ENCODE assay signal across 9 cellular contexts in the genomic region with DNA sequence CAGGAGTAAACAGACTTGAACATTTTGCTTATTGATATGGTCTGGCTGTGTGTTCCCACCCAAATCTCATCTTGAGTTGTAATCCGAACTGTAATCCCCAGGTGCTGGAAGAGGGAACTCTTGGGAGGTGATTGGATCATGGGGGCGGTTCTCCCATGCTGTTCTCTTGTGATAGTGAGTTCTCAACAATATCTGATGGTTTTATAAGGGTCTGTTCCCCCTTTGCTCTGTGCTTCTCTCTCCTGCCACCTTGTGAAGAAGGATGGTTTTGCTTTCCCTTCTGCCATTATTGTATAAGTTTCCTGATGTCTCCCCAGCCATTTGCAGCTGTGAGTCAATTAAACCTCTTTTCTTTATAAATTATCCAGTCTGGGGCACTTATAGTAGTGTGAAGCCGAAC. TPM values are rescaled to one million over a fixed set of nuclear protein-coding genes. Genes with fewer than 3 reads are reported as not detected.
DNase-seq lines count a peak whose midpoint lies in the region; ATAC-seq, FAIRE-seq and TF ChIP-seq lines count a peak whose summit lies in the region.
"Had no signal": no experiment of that assay in that cellular context is flagged by ENCODE, and none has a peak within 500 bp of the region (broad histone marks: within the 10 kb centered on the region; RNA-seq: fewer than 3 reads in every experiment).

No MANE protein-coding gene starts in this region.

- DNase-seq in D721Med (ENCODE audit: insufficient read length, low spot score) (no peak), PC-3 (peak; percentile 56), fibroblast of lung (ENCODE audit: low read depth in 2 of 2) (peak; percentile 24 to 57), gastrocnemius medialis (no peak), AG20443 (ENCODE audit: low spot score) (no peak), NCI-H774 (lab: John Stamatoyannopoulos, UW) (no peak)
- DNase-seq: left cardiac atrium had no signal

- H3K36me3 ChIP-seq in PC-3 (ENCODE audit: low read depth, low read length) (no peaks in the 10 kb centered on the region), fibroblast of lung (ENCODE audit: control insufficient read depth, insufficient read depth, low read length) (no peaks in the 10 kb centered on the region), gastrocnemius medialis (no peaks in the 10 kb centered on the region)

- H3K27me3 ChIP-seq in PC-3 (ENCODE audit: low read length): peaks cover 55% of the 10 kb centered on the region
- H3K27me3 ChIP-seq in fibroblast of lung (ENCODE audit: control insufficient read depth, insufficient read depth, low read length): no peaks in the 10 kb centered on the region
- no peaks in the 10 kb centered on the region for H3K27me3 ChIP-seq in gastrocnemius medialis

- in situ Hi-C loops in gastrocnemius medialis (cut with MboI; ENCODE audit: low sequenced_read_pairs in 4 of 4): no loop called here

- TF ChIP-seq CTCF in D721Med (IDR thresholded peaks at IDR 0.05; ENCODE audit: insufficient read depth, missing control alignments) (peak; percentile 61), PC-3 (conservative IDR thresholded peaks at IDR 0.05; ENCODE audit: low read depth, low read length) (peak; percentile 62), fibroblast of lung (conservative IDR thresholded peaks at IDR 0.05 in 1 of 2, IDR thresholded peaks at IDR 0.05 in 1 of 2; ENCODE audit: low read depth in 1 of 2, low read length in 2 of 2) (peak; percentile 71 to 72), gastrocnemius medialis (IDR thresholded peaks at IDR 0.05 in 4 of 5, conservative IDR thresholded peaks at IDR 0.05 in 1 of 5) (peak in 3 of 5 experiments; percentile 18 to 60 (median 22))

- H3K9me3 ChIP-seq in PC-3 (ENCODE audit: low read length): no peaks in the 10 kb centered on the region
- no peaks in the 10 kb centered on the region for H3K9me3 ChIP-seq in fibroblast of lung (ENCODE audit: control insufficient read depth, insufficient read depth, low read depth, low read length)
- no peaks in the 10 kb centered on the region for H3K9me3 ChIP-seq in gastrocnemius medialis

- no peak overlapping the region for H3K4me3 ChIP-seq in PC-3 (ENCODE audit: low read length)
- H3K4me3 ChIP-seq in fibroblast of lung (replicated peaks in 1 of 4; ENCODE audit: control extremely low read depth in 1 of 4, insufficient read depth in 1 of 4, low read depth in 3 of 4, low read length in 4 of 4): no peak overlapping the region
- H3K4me3 ChIP-seq in gastrocnemius medialis: no peak overlapping the region

- intact Hi-C loops in PC-3 (cut with micrococcal nuclease) (loop anchor here (1.0 to 2.0 kb wide), 3 partner anchors 32 to 274 kb away; partner anchors contain the start of gene MYLIP), gastrocnemius medialis (cut with DNase I; ENCODE audit: low total_unique reads) (loop anchor here (5.0 kb wide), 1 partner anchor 477 kb away; no protein-coding TSS in a partner anchor)

- H3K9me2 ChIP-seq in PC-3 (replicated peaks; ENCODE audit: low read length): no peaks in the 10 kb centered on the region

- no peak for TF ChIP-seq POLR2A in gastrocnemius medialis (IDR thresholded peaks at IDR 0.05)

- H3K9ac ChIP-seq in PC-3 (ENCODE audit: low read length) (no peak overlapping the region), fibroblast of lung (ENCODE audit: insufficient read depth, low read length) (no peak overlapping the region)

- H3K4me1 ChIP-seq in PC-3 (ENCODE audit: insufficient read depth, low read length) (no peaks in the 10 kb centered on the region), fibroblast of lung (ENCODE audit: control insufficient read depth, extremely low read depth, insufficient read depth, low read length) (no peaks in the 10 kb centered on the region), gastrocnemius medialis (no peaks in the 10 kb centered on the region)

- H2AFZ ChIP-seq in PC-3 (ENCODE audit: low read length) (no peak overlapping the region), fibroblast of lung (ENCODE audit: low read length) (no peak overlapping the region)

- H3K27ac ChIP-seq in PC-3 (ENCODE audit: low read length) (no peak overlapping the region), fibroblast of lung (ENCODE audit: insufficient read depth, low read length) (no peak overlapping the region), gastrocnemius medialis (no peak overlapping the region)

- H3K4me2 ChIP-seq in PC-3 (ENCODE audit: low read length): no peak overlapping the region
- H3K4me2 ChIP-seq in fibroblast of lung (ENCODE audit: extremely low read depth, insufficient read depth, low read length): no peak overlapping the region

- CTCF ChIA-PET in PC-3 (lab: Charles Lee): interaction anchor here (0.6 to 0.8 kb wide), 5 partner anchors 14 to 491 kb away, joined by 3 to 13 read pairs (median 4); no protein-coding TSS in a partner anchor

- FAIRE-seq in D721Med (lab: Jason Lieb, UNC): peak; percentile 68

- BruUV-seq in PC-3 (replicated peaks; lab: Mats Ljungman, UMichigan): no TSS peak

- no peaks in the 10 kb centered on the region for H3F3A ChIP-seq in PC-3 (ENCODE audit: low read length, unreplicated experiment)

- H3K79me2 ChIP-seq in PC-3 (ENCODE audit: low read length) (no peaks in the 10 kb centered on the region), fibroblast of lung (ENCODE audit: control insufficient read depth, insufficient read depth, low read length) (no peaks in the 10 kb centered on the region)

- POLR2A ChIA-PET in PC-3 (lab: Charles Lee; ENCODE audit: unreplicated experiment): no interaction called here

- H4K20me1 ChIP-seq in PC-3 (ENCODE audit: low read length) (no peaks in the 10 kb centered on the region), fibroblast of lung (ENCODE audit: control insufficient read depth, extremely low read depth, insufficient read depth, low read length) (no peaks in the 10 kb centered on the region)

- ATAC-seq in HG03521 (IDR thresholded peaks at IDR 0.05; ENCODE audit: unreplicated experiment) (peak; percentile 62), PC-3 (peak; percentile 59; the same call in 1 of the 2 replicates), gastrocnemius medialis (no peak), GM21717 (IDR thresholded peaks at IDR 0.05; ENCODE audit: unreplicated experiment) (no peak)

RNA-seq across cellular contexts. Expression of gene MYLIP, which starts 40.0 kb away (rescaled TPM):
- 12.5 and 14.1 TPM in 2 replicates for total RNA-seq in PC-3 (2014; rRNA removed)
- total RNA-seq in fibroblast of lung: 2.5 and 4.6 TPM in 2 replicates
- polyA plus RNA-seq in fibroblast of lung: 5.2 and 7.6 TPM in 2 replicates
- polyA plus RNA-seq in fibroblast of lung (2012): 3.0 and 4.6 TPM in 2 replicates
- polyA minus RNA-seq in fibroblast of lung (ENCODE audit: low replicate concordance): 4.3 and 9.5 TPM in 2 replicates
- total RNA-seq in gastrocnemius medialis: 10 to 100 TPM in 3 of 4 donors, 1 to 10 TPM in 1; 8.9 to 28.6 (median 18.3) TPM

Comparison
In these comparisons a context has a peak if more than half of its experiments do, and no peak if none do; other contexts are left out.
1. DNase-seq: peak in PC-3 (single experiment) and fibroblast of lung (2 of 2); none in D721Med (single experiment), gastrocnemius medialis (0 of 2), AG20443 (single experiment) and NCI-H774 (single experiment).
2. ATAC-seq: peak in HG03521 (single experiment) and PC-3 (single experiment); none in gastrocnemius medialis (0 of 2) and GM21717 (single experiment).
3. Peak in every context shown above with its lines, with median percentiles within 50 percentile points of each other: CTCF ChIP-seq.